Comparison of ENCODE assay signal across 13 cellular contexts in genomic region chr17:77802811-77803220, GRCh38.
DNase-seq lines count a peak whose midpoint lies in the region; ATAC-seq, FAIRE-seq and TF ChIP-seq lines count a peak whose summit lies in the region.
"Had no signal": no experiment of that assay in that cellular context is flagged by ENCODE, and none has a peak within 500 bp of the region (broad histone marks: within the 10 kb centered on the region; RNA-seq: fewer than 3 reads in every experiment).

No MANE protein-coding gene starts in this region.

- WGBS in pancreas, 2 donors, result 2 to 4% methylated on average over 8 to 10 of the region's 10 CpGs

- H3K9ac ChIP-seq in fibroblast of lung (ENCODE audit: insufficient read depth, low read length), result no peak overlapping the region
- H3K9ac ChIP-seq: parathyroid adenoma had no signal

- H3K4me1 ChIP-seq in fibroblast of lung (ENCODE audit: control insufficient read depth, extremely low read depth, insufficient read depth, low read length) (no peaks in the 10 kb centered on the region), pancreas (no peaks in the 10 kb centered on the region)
- H3K4me1 ChIP-seq: parathyroid adenoma had no signal

- H3K9me3 ChIP-seq in fibroblast of lung (ENCODE audit: control insufficient read depth, insufficient read depth, low read depth, low read length) (no peaks in the 10 kb centered on the region), pancreas (no peaks in the 10 kb centered on the region)

- in situ Hi-C loops in G401 (cut with HindIII; ENCODE audit: low sequenced_read_pairs), result no loop called here

- no peak for TF ChIP-seq CTCF in fibroblast of lung (conservative IDR thresholded peaks at IDR 0.05 in 1 of 2, IDR thresholded peaks at IDR 0.05 in 1 of 2; ENCODE audit: low read depth in 1 of 2, low read length in 2 of 2)
- no peak for TF ChIP-seq CTCF in pancreas (IDR thresholded peaks at IDR 0.05)

- no peak overlapping the region for H3K4me2 ChIP-seq in fibroblast of lung (ENCODE audit: extremely low read depth, insufficient read depth, low read length)

- FAIRE-seq in pancreas (lab: Jason Lieb, UNC), result no peak
- FAIRE-seq: frontal cortex, G401.6 had no signal

- H3K27me3 ChIP-seq in fibroblast of lung (ENCODE audit: control insufficient read depth, insufficient read depth, low read length), result peaks cover 5% of the 10 kb centered on the region
- H3K27me3 ChIP-seq in pancreas, result no peaks in the 10 kb centered on the region

- H2AFZ ChIP-seq in fibroblast of lung (ENCODE audit: low read length), result no peak overlapping the region
- H2AFZ ChIP-seq: parathyroid adenoma had no signal

- no peaks in the 10 kb centered on the region for H4K20me1 ChIP-seq in fibroblast of lung (ENCODE audit: control insufficient read depth, extremely low read depth, insufficient read depth, low read length)

- H3K27ac ChIP-seq in fibroblast of lung (ENCODE audit: insufficient read depth, low read length) (no peak overlapping the region), pancreas (no peak overlapping the region)
- H3K27ac ChIP-seq: parathyroid adenoma had no signal

- no peaks in the 10 kb centered on the region for H3K79me2 ChIP-seq in fibroblast of lung (ENCODE audit: control insufficient read depth, insufficient read depth, low read length)
- H3K79me2 ChIP-seq: parathyroid adenoma had no signal

- no peak overlapping the region for H3K4me3 ChIP-seq in fibroblast of lung (replicated peaks in 1 of 4; ENCODE audit: control extremely low read depth in 1 of 4, insufficient read depth in 1 of 4, low read depth in 3 of 4, low read length in 4 of 4)
- H3K4me3 ChIP-seq in pancreas, result no peak overlapping the region

- peak in 3 of 4 donors; percentile 29 to 67 (median 40) for ATAC-seq in pancreas
- ATAC-seq in GM19328 (IDR thresholded peaks at IDR 0.05; ENCODE audit: unreplicated experiment), result no peak
- ATAC-seq: stimulated activated naive CD8-positive, alpha-beta T cell treated with anti-CD3 and anti-CD28 coated beads, Interleukin-15, amount 100 ng/mL, for 72 hours had no signal

- intact Hi-C loops in pancreas (cut with DNase I), result no loop called here

- DNase-seq in G401 (ENCODE audit: low spot score) (peak; percentile 95), NCI-H524 (lab: John Stamatoyannopoulos, UW) (peak; percentile 99), fibroblast of lung (ENCODE audit: low read depth in 2 of 2) (peak; percentile 42 to 44), pancreas (peak in 1 of 6 donors; percentile 30), HUDEP-2 (lab: John Stamatoyannopoulos, UW; ENCODE audit: unreplicated experiment in 76 of 76) (no peak), pons (ENCODE audit: low spot score) (no peak)
- DNase-seq in stimulated activated CD4-positive, alpha-beta T cell treated with anti-CD3 and anti-CD28 coated beads, Interleukin-1b, Interleukin-23, amount 100 ng/mL, for 48 hours, result no peak
- DNase-seq: Karpas-422; stimulated activated naive CD8-positive, alpha-beta T cell treated with anti-CD3 and anti-CD28 coated beads, Interleukin-15, amount 100 ng/mL, for 72 hours had no signal

- H3K36me3 ChIP-seq in fibroblast of lung (ENCODE audit: control insufficient read depth, insufficient read depth, low read length) (no peaks in the 10 kb centered on the region), pancreas (no peaks in the 10 kb centered on the region)

Comparison
In these comparisons a context has a peak if more than half of its experiments do, and no peak if none do; other contexts are left out.
1. DNase-seq: peak in G401 (single experiment), NCI-H524 (2 of 2) and fibroblast of lung (2 of 2); none in HUDEP-2 (0 of 76), pons (single experiment) and stimulated activated CD4-positive, alpha-beta T cell treated with anti-CD3 and anti-CD28 coated beads, Interleukin-1b, Interleukin-23, amount 100 ng/mL, for 48 hours (single experiment).